1 cellular context compared by ENCODE assay signal in genomic region chr3:190249414-190249813, GRCh38.
A peak's percentile ranks its signal among the peaks of the same experiment; 100 is the strongest.
TF ChIP-seq lines count a peak whose summit lies in the region.

No MANE protein-coding gene starts in this region.

TF ChIP-seq in HepG2, 621 proteins besides CTCF, POLR2A, EP300 and RAD21 (continued from another document):
- TF ChIP-seq FUBP1 (CRISPR knock-in tag; IDR thresholded peaks at IDR 0.05; ENCODE audit: borderline replicate concordance) (no peak), ZNF354B (CRISPR knock-in tag; IDR thresholded peaks at IDR 0.05) (no peak), NFE2 (CRISPR knock-in tag; IDR thresholded peaks at IDR 0.05) (no peak), CSRNP1 (CRISPR knock-in tag; IDR thresholded peaks at IDR 0.05) (no peak), ISL2 (CRISPR knock-in tag; IDR thresholded peaks at IDR 0.05) (no peak), ZNF333 (CRISPR knock-in tag; IDR thresholded peaks at IDR 0.05; ENCODE audit: borderline replicate concordance) (no peak), STAG1 (CRISPR knock-in tag; IDR thresholded peaks at IDR 0.05) (peak; percentile 26; the same call in 1 of the 2 replicates), PAX8 (CRISPR knock-in tag; IDR thresholded peaks at IDR 0.05; ENCODE audit: borderline replicate concordance) (no peak), TOE1 (CRISPR knock-in tag; IDR thresholded peaks at IDR 0.05) (no peak), ZNF331 (CRISPR knock-in tag; IDR thresholded peaks at IDR 0.05) (no peak)
TF ChIP-seq in HepG2: peak in this region for 2.
